In the genomic region with DNA sequence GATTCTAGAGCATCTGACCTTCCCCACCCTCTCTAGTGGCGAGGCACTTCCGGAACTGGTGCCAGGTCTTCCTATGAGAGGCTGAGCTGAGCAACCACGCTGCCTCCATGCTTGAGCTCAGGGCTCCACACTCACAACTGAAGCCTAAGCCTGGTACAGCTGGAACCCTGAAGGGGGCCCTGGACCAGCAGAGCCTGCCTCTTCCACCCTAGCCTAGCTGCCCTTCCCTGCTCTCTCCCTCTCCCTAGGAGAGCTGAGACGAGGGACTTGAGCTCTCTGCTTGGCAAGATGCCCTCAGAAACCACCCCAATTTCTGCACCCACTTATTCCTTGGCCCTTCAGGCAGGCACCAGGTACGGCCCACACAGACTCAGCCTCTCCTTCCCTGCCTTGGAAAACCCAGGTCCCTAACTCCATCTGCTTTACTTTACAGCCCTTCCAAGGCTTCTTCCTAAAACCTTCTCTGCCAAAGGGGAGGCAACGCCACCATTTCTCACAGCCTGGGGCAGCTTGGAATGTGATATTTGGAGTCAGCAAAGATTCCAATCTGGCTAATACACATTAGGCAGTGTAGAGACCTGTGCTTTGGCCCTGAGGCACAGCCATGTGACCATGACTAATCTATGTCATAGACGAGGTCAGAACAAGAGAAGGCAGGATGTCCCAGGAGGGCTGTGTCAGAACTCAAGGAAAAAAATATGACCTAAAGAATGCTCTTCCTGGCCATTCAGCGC, we compare ENCODE assay signal across 8 cellular contexts. TPM values are rescaled to one million over a fixed set of nuclear protein-coding genes. Genes with fewer than 3 reads are reported as not detected.
DNase-seq lines count a peak whose midpoint lies in the region; ATAC-seq and TF ChIP-seq lines count a peak whose summit lies in the region.

No MANE protein-coding gene starts in this region.

- intact Hi-C loops in sciatic nerve (cut with DNase I) (no loop called here), head of caudate nucleus (cut with DNase I) (no loop called here)

- ATAC-seq in GM21786 (IDR thresholded peaks at IDR 0.05; ENCODE audit: unreplicated experiment) (peak; percentile 72), SK-N-SH treated with all-trans-retinoic acid at 6 μM for 48 hours (peak; percentile 85), sciatic nerve (peak; percentile 88)

- no peak for TF ChIP-seq CTCF in fibroblast of the aortic adventitia (IDR thresholded peaks at IDR 0.05; ENCODE audit: insufficient read depth, low read length)

- peak; percentile 31 for DNase-seq in 8988T
- peak; percentile 93 for DNase-seq in fibroblast of the aortic adventitia (ENCODE audit: low read depth)
- DNase-seq in sciatic nerve (ENCODE audit: low spot score): no peak
- DNase-seq in AML-193 (lab: John Stamatoyannopoulos, UW): no peak
- DNase-seq in activated CD8-positive, alpha-beta memory T cell treated with anti-CD3 and anti-CD28 coated beads, Interleukin-2, amount 50 U/mL, for 48 hours: no peak
- no peak for DNase-seq in head of caudate nucleus

- no peak overlapping the region for H3K4me3 ChIP-seq in fibroblast of the aortic adventitia (ENCODE audit: low read depth, low read length)

TF ChIP-seq in SK-N-SH treated with all-trans-retinoic acid at 6 μM for 48 hours, 23 proteins besides CTCF, POLR2A, EP300 and RAD21:
- TF ChIP-seq ZFP3 (CRISPR knock-in tag; IDR thresholded peaks at IDR 0.05) (peak; percentile 53), RARB (CRISPR knock-in tag; IDR thresholded peaks at IDR 0.05) (no peak), ZC3H10 (CRISPR knock-in tag; IDR thresholded peaks at IDR 0.05) (no peak), PPARA (CRISPR knock-in tag; IDR thresholded peaks at IDR 0.05; ENCODE audit: borderline replicate concordance) (no peak), TCF4 (CRISPR knock-in tag; IDR thresholded peaks at IDR 0.05; ENCODE audit: borderline replicate concordance) (no peak), ZFP30 (CRISPR knock-in tag; IDR thresholded peaks at IDR 0.05) (no peak), ZNF565 (CRISPR knock-in tag; conservative IDR thresholded peaks at IDR 0.05; ENCODE audit: low read depth) (no peak), SNAI2 (CRISPR knock-in tag; IDR thresholded peaks at IDR 0.05) (peak; percentile 80), ISL1 (CRISPR knock-in tag; IDR thresholded peaks at IDR 0.05) (peak; percentile 81), ARNTL (CRISPR knock-in tag; IDR thresholded peaks at IDR 0.05; ENCODE audit: borderline replicate concordance, low read depth) (no peak), ZNF8 (CRISPR knock-in tag; IDR thresholded peaks at IDR 0.05) (0 out of 2 replicates have a peak, but pooled peaks have one; percentile 5)
- TF ChIP-seq, protein P1, sequence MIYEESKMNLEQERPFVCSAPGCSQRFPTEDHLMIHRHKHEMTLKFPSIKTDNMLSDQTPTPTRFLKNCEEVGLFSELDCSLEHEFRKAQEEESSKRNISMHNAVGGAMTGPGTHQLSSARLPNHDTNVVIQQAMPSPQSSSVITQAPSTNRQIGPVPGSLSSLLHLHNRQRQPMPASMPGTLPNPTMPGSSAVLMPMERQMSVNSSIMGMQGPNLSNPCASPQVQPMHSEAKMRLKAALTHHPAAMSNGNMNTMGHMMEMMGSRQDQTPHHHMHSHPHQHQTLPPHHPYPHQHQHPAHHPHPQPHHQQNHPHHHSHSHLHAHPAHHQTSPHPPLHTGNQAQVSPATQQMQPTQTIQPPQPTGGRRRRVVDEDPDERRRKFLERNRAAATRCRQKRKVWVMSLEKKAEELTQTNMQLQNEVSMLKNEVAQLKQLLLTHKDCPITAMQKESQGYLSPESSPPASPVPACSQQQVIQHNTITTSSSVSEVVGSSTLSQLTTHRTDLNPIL (CRISPR knock-in tag; IDR thresholded peaks at IDR 0.05; ENCODE audit: low read depth): peak; percentile 13; the same call in 1 of the 2 replicates

RNA-seq across cellular contexts. Expression of a gene that starts 18.8 kb away (rescaled TPM):
- 181 and 197 TPM in 2 replicates for total RNA-seq in fibroblast of the aortic adventitia (ENCODE audit: low replicate concordance)
- total RNA-seq in sciatic nerve: 67.7 TPM

Comparison
In these comparisons a context has a peak if more than half of its experiments do, and no peak if none do; other contexts are left out.
1. DNase-seq: peak in 8988T (single experiment) and fibroblast of the aortic adventitia (single experiment); none in sciatic nerve (single experiment), AML-193 (0 of 2), activated CD8-positive, alpha-beta memory T cell treated with anti-CD3 and anti-CD28 coated beads, Interleukin-2, amount 50 U/mL, for 48 hours (single experiment) and head of caudate nucleus (0 of 42).
2. Peak in every context shown above with its lines, with median percentiles within 50 percentile points of each other: ATAC-seq.